ENCODE assay signal across 1 cellular context in genomic region chr1:29339176-29339575, GRCh38.
TF ChIP-seq lines count a peak whose summit lies in the region.

No MANE protein-coding gene starts in this region.

TF ChIP-seq in GM23338, 12 proteins besides CTCF, POLR2A, EP300 and RAD21 (continued from another document):
- no peak for TF ChIP-seq CREB1 (CRISPR knock-in tag; IDR thresholded peaks at IDR 0.05; ENCODE audit: low read depth)
- no peak for TF ChIP-seq EZH2 (IDR thresholded peaks at IDR 0.05; ENCODE audit: low read depth, unreplicated experiment)
- TF ChIP-seq JUNB (IDR thresholded peaks at IDR 0.05; ENCODE audit: unreplicated experiment), result no peak
- TF ChIP-seq EZH2phosphoT487 (IDR thresholded peaks at IDR 0.05; ENCODE audit: unreplicated experiment), result no peak
- no peak for TF ChIP-seq ETS1 (IDR thresholded peaks at IDR 0.05)
- no peak for TF ChIP-seq STAT1 (IDR thresholded peaks at IDR 0.05; ENCODE audit: unreplicated experiment)
- TF ChIP-seq NANOG (IDR thresholded peaks at IDR 0.05; ENCODE audit: borderline replicate concordance), result no peak
TF ChIP-seq in GM23338: peak in this region for 0.
